Comparison of ENCODE assay signal across 8 cellular contexts in the genomic region with DNA sequence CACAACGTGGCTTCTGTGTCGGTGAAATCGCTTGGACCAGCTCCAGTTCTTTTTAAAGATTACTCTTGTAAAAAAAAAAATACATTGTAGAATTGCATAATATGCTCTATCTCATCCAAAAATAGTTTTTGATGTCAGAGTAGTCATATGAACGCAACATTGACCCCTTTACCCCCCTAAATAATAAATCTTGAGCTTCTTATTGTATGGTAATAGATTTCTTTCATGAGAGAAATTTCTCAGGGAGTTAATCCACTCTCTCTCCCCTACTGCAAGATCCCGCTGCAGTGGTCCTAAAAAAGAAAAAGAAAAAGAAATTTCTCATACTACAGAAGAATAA. TPM values are rescaled to one million over a fixed set of nuclear protein-coding genes. Genes with fewer than 3 reads are reported as not detected.
DNase-seq lines count a peak whose midpoint lies in the region; ATAC-seq and TF ChIP-seq lines count a peak whose summit lies in the region.

No MANE protein-coding gene starts in this region.

- H3K4me1 ChIP-seq in body of pancreas (peaks cover 20% of the 10 kb centered on the region), right lobe of liver (peaks cover 0 to 9% (median 4%) of the 10 kb centered on the region in 4 donors), testis (peaks cover 7% of the 10 kb centered on the region)

- peak overlapping the region; percentile 73 for H3K4me3 Mint-ChIP-seq in T-helper 2 cell treated with Interferon-gamma antibody and Interleukin-4, amounts not matched to agents 5 μg/mL and 100 μg/mL, for 36 hours

- TF ChIP-seq POLR2A in body of pancreas (IDR thresholded peaks at IDR 0.05) (no peak), right lobe of liver (IDR thresholded peaks at IDR 0.05) (no peak), testis (IDR thresholded peaks at IDR 0.05) (no peak)

- peaks cover 78% of the 10 kb centered on the region for H3K27me3 Mint-ChIP-seq in T-helper 2 cell treated with Interferon-gamma antibody and Interleukin-4, amounts not matched to agents 5 μg/mL and 100 μg/mL, for 36 hours (ENCODE audit: low read depth)

- H3K27ac Mint-ChIP-seq in T-helper 2 cell treated with Interferon-gamma antibody and Interleukin-4, amounts not matched to agents 5 μg/mL and 100 μg/mL, for 36 hours: no peak overlapping the region

- H3K9me3 Mint-ChIP-seq in T-helper 2 cell treated with Interferon-gamma antibody and Interleukin-4, amounts not matched to agents 5 μg/mL and 100 μg/mL, for 36 hours: no peaks in the 10 kb centered on the region

- H3K27me3 ChIP-seq in body of pancreas (no peaks in the 10 kb centered on the region), right lobe of liver (no peaks in the 10 kb centered on the region), testis (no peaks in the 10 kb centered on the region)

- H3K36me3 ChIP-seq in body of pancreas (replicated peaks in 1 of 2; ENCODE audit: insufficient read depth in 1 of 2, low read depth in 2 of 2): no peaks in the 10 kb centered on the region
- no peaks in the 10 kb centered on the region for H3K36me3 ChIP-seq in right lobe of liver
- no peaks in the 10 kb centered on the region for H3K36me3 ChIP-seq in testis (ENCODE audit: low read depth, missing control alignments)

- TF ChIP-seq CTCF in body of pancreas (IDR thresholded peaks at IDR 0.05): no peak
- TF ChIP-seq CTCF in right lobe of liver (IDR thresholded peaks at IDR 0.05): no peak
- TF ChIP-seq CTCF in testis (IDR thresholded peaks at IDR 0.05): no peak

- H3K4me3 ChIP-seq in body of pancreas (peak overlapping the region in 1 of 2 donors; percentile 31), right lobe of liver (peak overlapping the region; percentile 63 to 66 (median 64)), testis (peak overlapping the region; percentile 61 to 74)

- H3K27ac ChIP-seq in body of pancreas (peak overlapping the region in 3 of 4 donors; percentile 55 to 74 (median 66)), right lobe of liver (peak overlapping the region; percentile 7 to 55 (median 48)), testis (peak overlapping the region in 1 of 2 donors; percentile 52)

- H3K4me1 Mint-ChIP-seq in T-helper 2 cell treated with Interferon-gamma antibody and Interleukin-4, amounts not matched to agents 5 μg/mL and 100 μg/mL, for 36 hours (ENCODE audit: low read depth): peaks cover 7% of the 10 kb centered on the region

- WGBS in body of pancreas, 2 donors: 3 to 4% methylated on average over 5 of the region's 5 CpGs
- WGBS in right lobe of liver (ENCODE audit: insufficient coverage, low coverage, low lambda C conversion rate, missing lambda C conversion rate): under 1% methylated on average over 5 of the region's 5 CpGs
- WGBS in testis, 2 donors: 4 to 6% methylated on average over 5 of the region's 5 CpGs

- DNase-seq in T-helper 2 cell treated with Interferon-gamma antibody and Interleukin-4, amounts not matched to agents 5 μg/mL and 100 μg/mL, for 36 hours (ENCODE audit: low spot score): no peak
- DNase-seq in T-helper 2 cell: no peak
- no peak for DNase-seq in body of pancreas
- no peak for DNase-seq in right lobe of liver
- no peak for DNase-seq in testis
- DNase-seq in NCI-H146 treated with DMSO at 0.1 percent for 48 hours (lab: John Stamatoyannopoulos, UW; ENCODE audit: unreplicated experiment): no peak
- DNase-seq in iPS-NIHi11 (ENCODE audit: low spot score): no peak
- DNase-seq in NCI-H524 (lab: John Stamatoyannopoulos, UW): no peak

- intact Hi-C loops in body of pancreas (cut with DNase I) (no loop called here), right lobe of liver (cut with DNase I) (no loop called here), testis (cut with DNase I; ENCODE audit: low total_unique reads) (no loop called here)

- no peak for ATAC-seq in body of pancreas
- no peak for ATAC-seq in right lobe of liver

- H3K9me3 ChIP-seq in body of pancreas (no peaks in the 10 kb centered on the region), right lobe of liver (no peaks in the 10 kb centered on the region), testis (no peaks in the 10 kb centered on the region)

- no peaks in the 10 kb centered on the region for H3K36me3 Mint-ChIP-seq in T-helper 2 cell treated with Interferon-gamma antibody and Interleukin-4, amounts not matched to agents 5 μg/mL and 100 μg/mL, for 36 hours (ENCODE audit: low read depth)

RNA-seq across cellular contexts. Expression of gene PAIP2B, which starts 50.2 kb away (rescaled TPM):
- total RNA-seq in body of pancreas (10 to 100 TPM; 18.5 to 32.9 TPM), right lobe of liver (10 to 100 TPM in 5 of 6 experiments, 1 to 10 TPM in 1; 8.4 to 30.1 (median 15.3) TPM), testis (1 to 10 TPM; 3.3 to 3.9 TPM)
- polyA plus RNA-seq in testis (ENCODE audit: insufficient read depth, low read depth, low replicate concordance): 4.5 TPM

RNA-seq across cellular contexts. Expression of gene ZNF638, which starts 54.5 kb away (rescaled TPM):
- total RNA-seq in body of pancreas: 100 to 1,000 TPM; 108 to 146 TPM
- total RNA-seq in right lobe of liver: 10 to 100 TPM; 41.8 to 65.8 (median 61.5) TPM
- 100 to 1,000 TPM; 207 to 226 TPM for total RNA-seq in testis
- 65.0 TPM for polyA plus RNA-seq in testis (ENCODE audit: insufficient read depth, low read depth, low replicate concordance)
